ENCODE assay signal across 19 cellular contexts in genomic region chr13:31878955-31879354, GRCh38.
DNase-seq lines count a peak whose midpoint lies in the region; ATAC-seq and TF ChIP-seq lines count a peak whose summit lies in the region.
"Had no signal": no experiment of that assay in that cellular context is flagged by ENCODE, and none has a peak within 500 bp of the region (broad histone marks: within the 10 kb centered on the region; RNA-seq: fewer than 3 reads in every experiment).

No MANE protein-coding gene starts in this region.

- DNase-seq in HEK293T (ENCODE audit: extremely low spot score), result no peak
- DNase-seq in NCI-H1436 treated with DMSO at 0.1 percent for 48 hours (lab: John Stamatoyannopoulos, UW), result peak; percentile 67
- DNase-seq in NCI-H524 (lab: John Stamatoyannopoulos, UW), result peak; percentile 26 to 76
- no peak for DNase-seq in Calu3
- DNase-seq in stimulated activated naive CD8-positive, alpha-beta T cell treated with anti-CD3 and anti-CD28 coated beads, Interleukin-15, amount 100 ng/mL, for 72 hours, result no peak
- DNase-seq: CD8-positive, alpha-beta T cell; DMS 273 treated with DMSO at 0.1 percent for 48 hours; DMS53; GDM1; GOT3; H7; KG1 had no signal

- CTCF ChIA-PET in HEK293T (lab: Yijun Ruan, JAX), result no interaction called here
- CTCF ChIA-PET in Calu3 (lab: Charles Lee), result no interaction called here

- BruUV-seq in Calu3 (replicated peaks; lab: Mats Ljungman, UMichigan), result no TSS peak

- no peaks in the 10 kb centered on the region for H3K4me1 Mint-ChIP-seq in Calu3 (ENCODE audit: low read depth, unreplicated experiment)
- H3K4me1 Mint-ChIP-seq in stimulated activated naive CD8-positive, alpha-beta T cell treated with anti-CD3 and anti-CD28 coated beads, Interleukin-15, amount 100 ng/mL, for 72 hours, result peaks cover 6% of the 10 kb centered on the region

- H3K36me3 Mint-ChIP-seq in Calu3 (ENCODE audit: insufficient read depth, unreplicated experiment), result no peaks in the 10 kb centered on the region
- H3K36me3 Mint-ChIP-seq: CD8-positive, alpha-beta T cell; IgD-negative memory B cell had no signal

- POLR2A ChIA-PET in HEK293T (lab: Yijun Ruan, JAX), result no interaction called here

- H3K27ac Mint-ChIP-seq in Calu3 (ENCODE audit: unreplicated experiment), result no peak overlapping the region
- no peak overlapping the region for H3K27ac Mint-ChIP-seq in stimulated activated naive CD8-positive, alpha-beta T cell treated with anti-CD3 and anti-CD28 coated beads, Interleukin-15, amount 100 ng/mL, for 72 hours
- H3K27ac Mint-ChIP-seq: B cell; CD8-positive, alpha-beta T cell; IgD-negative memory B cell had no signal

- H3K9me3 Mint-ChIP-seq in Calu3 (ENCODE audit: low read depth, unreplicated experiment), result no peaks in the 10 kb centered on the region
- no peaks in the 10 kb centered on the region for H3K9me3 Mint-ChIP-seq in stimulated activated naive CD8-positive, alpha-beta T cell treated with anti-CD3 and anti-CD28 coated beads, Interleukin-15, amount 100 ng/mL, for 72 hours
- H3K9me3 Mint-ChIP-seq: CD8-positive, alpha-beta T cell; IgD-negative memory B cell had no signal

- peak; percentile 6 for ATAC-seq in GM21529 (IDR thresholded peaks at IDR 0.05; ENCODE audit: unreplicated experiment)
- no peak for ATAC-seq in HG03039 (IDR thresholded peaks at IDR 0.05; ENCODE audit: unreplicated experiment)
- ATAC-seq in HG02610 (IDR thresholded peaks at IDR 0.05; ENCODE audit: unreplicated experiment), result no peak
- no peak for ATAC-seq in stimulated activated naive CD8-positive, alpha-beta T cell treated with anti-CD3 and anti-CD28 coated beads, Interleukin-15, amount 100 ng/mL, for 72 hours
- ATAC-seq: CD8-positive, alpha-beta T cell; HCT116; HepG2 had no signal

- H3K4me3 Mint-ChIP-seq in Calu3 (ENCODE audit: low read depth, unreplicated experiment), result no peak overlapping the region
- H3K4me3 Mint-ChIP-seq in stimulated activated naive CD8-positive, alpha-beta T cell treated with anti-CD3 and anti-CD28 coated beads, Interleukin-15, amount 100 ng/mL, for 72 hours, result no peak overlapping the region
- H3K4me3 Mint-ChIP-seq: B cell; CD8-positive, alpha-beta T cell; IgD-negative memory B cell had no signal

- no peak for TF ChIP-seq CTCF in Calu3 (IDR thresholded peaks at IDR 0.05; ENCODE audit: unreplicated experiment)

- intact Hi-C loops in Calu3 (cut with micrococcal nuclease; ENCODE audit: unreplicated experiment), result no loop called here

- H3K27me3 Mint-ChIP-seq in Calu3 (ENCODE audit: unreplicated experiment), result no peaks in the 10 kb centered on the region
- H3K27me3 Mint-ChIP-seq in stimulated activated naive CD8-positive, alpha-beta T cell treated with anti-CD3 and anti-CD28 coated beads, Interleukin-15, amount 100 ng/mL, for 72 hours, result no peaks in the 10 kb centered on the region
- H3K27me3 Mint-ChIP-seq: B cell had no signal

TF ChIP-seq in HEK293T, 16 proteins besides CTCF, POLR2A, EP300 and RAD21:
- TF ChIP-seq, protein P1, sequence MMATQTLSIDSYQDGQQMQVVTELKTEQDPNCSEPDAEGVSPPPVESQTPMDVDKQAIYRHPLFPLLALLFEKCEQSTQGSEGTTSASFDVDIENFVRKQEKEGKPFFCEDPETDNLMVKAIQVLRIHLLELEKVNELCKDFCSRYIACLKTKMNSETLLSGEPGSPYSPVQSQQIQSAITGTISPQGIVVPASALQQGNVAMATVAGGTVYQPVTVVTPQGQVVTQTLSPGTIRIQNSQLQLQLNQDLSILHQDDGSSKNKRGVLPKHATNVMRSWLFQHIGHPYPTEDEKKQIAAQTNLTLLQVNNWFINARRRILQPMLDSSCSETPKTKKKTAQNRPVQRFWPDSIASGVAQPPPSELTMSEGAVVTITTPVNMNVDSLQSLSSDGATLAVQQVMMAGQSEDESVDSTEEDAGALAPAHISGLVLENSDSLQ (IDR thresholded peaks at IDR 0.05), result 0 out of 2 replicates have a peak, but pooled peaks have one; percentile 17
- no peak for TF ChIP-seq ZNF384 (IDR thresholded peaks at IDR 0.05)

Comparison
In these comparisons a context has a peak if more than half of its experiments do, and no peak if none do; other contexts are left out.
1. DNase-seq: peak in NCI-H1436 treated with DMSO at 0.1 percent for 48 hours (single experiment) and NCI-H524 (2 of 2); none in HEK293T (single experiment), Calu3 (single experiment) and stimulated activated naive CD8-positive, alpha-beta T cell treated with anti-CD3 and anti-CD28 coated beads, Interleukin-15, amount 100 ng/mL, for 72 hours (0 of 2).